8 cellular contexts compared by ENCODE assay signal in genomic region chr6:90397929-90398674, GRCh38.
DNase-seq lines count a peak whose midpoint lies in the region; ATAC-seq lines count a peak whose summit lies in the region.

No MANE protein-coding gene starts in this region.

- intact Hi-C loops in activated CD4-positive, alpha-beta memory T cell treated with anti-CD3 and anti-CD28 coated beads for 36 hours (cut with micrococcal nuclease): loop anchor here (1.0 to 5.0 kb wide), 17 partner anchors 8 to 443 kb away; no protein-coding TSS in a partner anchor

- DNase-seq in activated gamma-delta T cell treated with Interleukin-2 at 50 U/mL for 16 hours (peak; percentile 83), activated gamma-delta T cell (lab: John Stamatoyannopoulos, UW) (no peak), glomerular endothelial cell (ENCODE audit: extremely low read depth, low read depth, low spot score) (peak; percentile 18), COR-L47 (lab: John Stamatoyannopoulos, UW) (no peak), NCI-H69 (lab: John Stamatoyannopoulos, UW) (no peak)
- peak; percentile 94 for DNase-seq in activated CD4-positive, alpha-beta memory T cell treated with anti-CD3 and anti-CD28 coated beads for 36 hours
- DNase-seq in stimulated activated effector memory CD8-positive, alpha-beta T cell treated with anti-CD3 and anti-CD28 coated beads, Interleukin-12 subunit alpha, Interleukin-12 subunit beta, amount 100 ng/mL, for 72 hours (ENCODE audit: low spot score in 2 of 2): peak; percentile 65 to 89

- POLR2A ChIA-PET in activated CD4-positive, alpha-beta memory T cell treated with anti-CD3 and anti-CD28 coated beads for 36 hours (lab: Charles Lee): interaction anchor here (0.6 to 8.7 kb wide), 21 partner anchors 9 to 398 kb away, joined by 3 to 127 read pairs (median 8); no protein-coding TSS in a partner anchor

- peaks cover 4% of the 10 kb centered on the region for H3K36me3 Mint-ChIP-seq in activated CD4-positive, alpha-beta memory T cell treated with anti-CD3 and anti-CD28 coated beads for 36 hours
- H3K36me3 Mint-ChIP-seq in stimulated activated effector memory CD8-positive, alpha-beta T cell treated with anti-CD3 and anti-CD28 coated beads, Interleukin-12 subunit alpha, Interleukin-12 subunit beta, amount 100 ng/mL, for 72 hours: peaks cover 8% of the 10 kb centered on the region

- ATAC-seq in stimulated activated effector memory CD8-positive, alpha-beta T cell treated with anti-CD3 and anti-CD28 coated beads, Interleukin-12 subunit alpha, Interleukin-12 subunit beta, amount 100 ng/mL, for 72 hours: peak; percentile 91
- ATAC-seq in HG03280 (IDR thresholded peaks at IDR 0.05; ENCODE audit: unreplicated experiment): no peak

- peak overlapping the region; percentile 93 for H3K27ac Mint-ChIP-seq in activated CD4-positive, alpha-beta memory T cell treated with anti-CD3 and anti-CD28 coated beads for 36 hours
- H3K27ac Mint-ChIP-seq in stimulated activated effector memory CD8-positive, alpha-beta T cell treated with anti-CD3 and anti-CD28 coated beads, Interleukin-12 subunit alpha, Interleukin-12 subunit beta, amount 100 ng/mL, for 72 hours: peak overlapping the region; percentile 84

- CTCF ChIA-PET in activated CD4-positive, alpha-beta memory T cell treated with anti-CD3 and anti-CD28 coated beads for 36 hours (lab: Charles Lee): interaction anchor here (0.7 to 4.6 kb wide), 26 partner anchors 8 to 458 kb away, joined by 3 to 36 read pairs (median 4); no protein-coding TSS in a partner anchor

- H3K27me3 Mint-ChIP-seq in activated CD4-positive, alpha-beta memory T cell treated with anti-CD3 and anti-CD28 coated beads for 36 hours: no peaks in the 10 kb centered on the region

- no peaks in the 10 kb centered on the region for H3K9me3 Mint-ChIP-seq in activated CD4-positive, alpha-beta memory T cell treated with anti-CD3 and anti-CD28 coated beads for 36 hours
- no peaks in the 10 kb centered on the region for H3K9me3 Mint-ChIP-seq in stimulated activated effector memory CD8-positive, alpha-beta T cell treated with anti-CD3 and anti-CD28 coated beads, Interleukin-12 subunit alpha, Interleukin-12 subunit beta, amount 100 ng/mL, for 72 hours

- H3K4me3 Mint-ChIP-seq in activated CD4-positive, alpha-beta memory T cell treated with anti-CD3 and anti-CD28 coated beads for 36 hours: peak overlapping the region; percentile 71
- peak overlapping the region; percentile 29 for H3K4me3 Mint-ChIP-seq in stimulated activated effector memory CD8-positive, alpha-beta T cell treated with anti-CD3 and anti-CD28 coated beads, Interleukin-12 subunit alpha, Interleukin-12 subunit beta, amount 100 ng/mL, for 72 hours

- H3K4me1 Mint-ChIP-seq in activated CD4-positive, alpha-beta memory T cell treated with anti-CD3 and anti-CD28 coated beads for 36 hours (ENCODE audit: low read depth): peaks cover 92% of the 10 kb centered on the region
- H3K4me1 Mint-ChIP-seq in stimulated activated effector memory CD8-positive, alpha-beta T cell treated with anti-CD3 and anti-CD28 coated beads, Interleukin-12 subunit alpha, Interleukin-12 subunit beta, amount 100 ng/mL, for 72 hours: peaks cover 86% of the 10 kb centered on the region

Comparison
In these comparisons a context has a peak if more than half of its experiments do, and no peak if none do; other contexts are left out.
1. DNase-seq: peak in activated gamma-delta T cell treated with Interleukin-2 at 50 U/mL for 16 hours (single experiment), activated CD4-positive, alpha-beta memory T cell treated with anti-CD3 and anti-CD28 coated beads for 36 hours (single experiment), glomerular endothelial cell (single experiment) and stimulated activated effector memory CD8-positive, alpha-beta T cell treated with anti-CD3 and anti-CD28 coated beads, Interleukin-12 subunit alpha, Interleukin-12 subunit beta, amount 100 ng/mL, for 72 hours (2 of 2); none in activated gamma-delta T cell (single experiment), COR-L47 (single experiment) and NCI-H69 (single experiment).